In genomic region chr3:171328419-171329082, GRCh38 we compare ENCODE assay signal across 8 cellular contexts.
DNase-seq lines count a peak whose midpoint lies in the region; ATAC-seq and TF ChIP-seq lines count a peak whose summit lies in the region.

No MANE protein-coding gene starts in this region.

- H3K4me3 ChIP-seq in adipocyte (ENCODE audit: low read length) (no peak overlapping the region), mucosa of descending colon (no peak overlapping the region)

- peak; percentile 97 for ATAC-seq in mucosa of descending colon
- ATAC-seq in HG03432 (IDR thresholded peaks at IDR 0.05; ENCODE audit: unreplicated experiment): no peak

- no peaks in the 10 kb centered on the region for H3K36me3 ChIP-seq in adipocyte (ENCODE audit: control insufficient read depth, insufficient read depth, low read length, severe bottlenecking)
- no peaks in the 10 kb centered on the region for H3K36me3 ChIP-seq in mucosa of descending colon (ENCODE audit: low read depth)

- peak; percentile 3 for DNase-seq in NK-92 treated with Interleukin-12 subunit alpha and Interleukin-12 subunit beta, amount 100 ng/mL, for 24 hours (lab: John Stamatoyannopoulos, UW)
- DNase-seq in NK-92 (lab: John Stamatoyannopoulos, UW; ENCODE audit: unreplicated experiment) (no peak), RPMI7951 (ENCODE audit: low read depth) (peak; percentile 23), adipocyte (ENCODE audit: low read depth) (peak; percentile 29), mucosa of descending colon (peak; percentile 47 to 78 (median 55)), NCI-H2081 treated with DMSO at 0.1 percent for 48 hours (lab: John Stamatoyannopoulos, UW) (no peak), NCI-H510A treated with DMSO at 0.1 percent for 48 hours (lab: John Stamatoyannopoulos, UW) (no peak)

- no peak for TF ChIP-seq CTCF in mucosa of descending colon (IDR thresholded peaks at IDR 0.05)

- H3K27me3 ChIP-seq in adipocyte (replicated peaks; ENCODE audit: control insufficient read depth, insufficient read depth, low read length): no peaks in the 10 kb centered on the region

- no peaks in the 10 kb centered on the region for H3K9me3 ChIP-seq in adipocyte (ENCODE audit: control insufficient read depth, low read length)
- no peaks in the 10 kb centered on the region for H3K9me3 ChIP-seq in mucosa of descending colon

- H3K9ac ChIP-seq in adipocyte (ENCODE audit: low read length): no peak overlapping the region

- H3K4me1 ChIP-seq in adipocyte (ENCODE audit: control insufficient read depth, insufficient read depth, low read length): peaks cover 21% of the 10 kb centered on the region
- H3K4me1 ChIP-seq in mucosa of descending colon (ENCODE audit: low read depth): peaks cover 3% of the 10 kb centered on the region

- intact Hi-C loops in mucosa of descending colon (cut with DNase I, micrococcal nuclease): no loop called here

Comparison
In these comparisons a context has a peak if more than half of its experiments do, and no peak if none do; other contexts are left out.
1. DNase-seq: peak in NK-92 treated with Interleukin-12 subunit alpha and Interleukin-12 subunit beta, amount 100 ng/mL, for 24 hours (single experiment), RPMI7951 (single experiment), adipocyte (single experiment) and mucosa of descending colon (3 of 3); none in NK-92 (single experiment), NCI-H2081 treated with DMSO at 0.1 percent for 48 hours (single experiment) and NCI-H510A treated with DMSO at 0.1 percent for 48 hours (single experiment).